8 cellular contexts compared by ENCODE assay signal in genomic region chr11:108853864-108854263, GRCh38.
DNase-seq lines count a peak whose midpoint lies in the region; ATAC-seq and TF ChIP-seq lines count a peak whose summit lies in the region.

No MANE protein-coding gene starts in this region.

- peaks cover 15% of the 10 kb centered on the region; the same call in 2 of the 3 replicates for H3K4me1 Mint-ChIP-seq in GM23338
- peaks cover 19% of the 10 kb centered on the region for H3K4me1 Mint-ChIP-seq in type B pancreatic cell (ENCODE audit: unreplicated experiment)

- H3K36me3 Mint-ChIP-seq in GM23338 (ENCODE audit: low read depth) = no peaks in the 10 kb centered on the region
- peaks cover 3% of the 10 kb centered on the region for H3K36me3 Mint-ChIP-seq in type B pancreatic cell

- no peak overlapping the region for H3K4me2 ChIP-seq in GM23338

- no peak for TF ChIP-seq POLR2A in Peyer's patch (IDR thresholded peaks at IDR 0.05)
- TF ChIP-seq POLR2A in stomach (IDR thresholded peaks at IDR 0.05) = no peak

- no peaks in the 10 kb centered on the region for H4K20me1 ChIP-seq in GM23338 (replicated peaks; ENCODE audit: insufficient read depth)

- H3K79me2 ChIP-seq in GM23338 (replicated peaks; ENCODE audit: insufficient read depth) = no peaks in the 10 kb centered on the region; the same call in none of the 2 replicates

- TF ChIP-seq CTCF in GM23338 (conservative IDR thresholded peaks at IDR 0.05; ENCODE audit: low read depth in 2 of 2) = no peak
- no peak for TF ChIP-seq CTCF in Peyer's patch (IDR thresholded peaks at IDR 0.05)
- TF ChIP-seq CTCF in stomach (IDR thresholded peaks at IDR 0.05) = no peak
- TF ChIP-seq CTCF in type B pancreatic cell (conservative IDR thresholded peaks at IDR 0.05) = no peak

- no peak overlapping the region for H3K27ac Mint-ChIP-seq in GM23338
- H3K27ac Mint-ChIP-seq in type B pancreatic cell = no peak overlapping the region

- H3K27me3 Mint-ChIP-seq in GM23338 (ENCODE audit: insufficient read depth, low read depth, poor library complexity) (no peaks in the 10 kb centered on the region), type B pancreatic cell (no peaks in the 10 kb centered on the region)

- peak; percentile 63 for ATAC-seq in GM18502 (IDR thresholded peaks at IDR 0.05; ENCODE audit: poor library complexity, unreplicated experiment)
- peak; percentile 80 for ATAC-seq in GM23338

- no peak overlapping the region for H2AFZ ChIP-seq in GM23338

- intact Hi-C loops in stomach (cut with DNase I; ENCODE audit: low total_unique reads) = no loop called here

- no peak overlapping the region for H3K4me3 Mint-ChIP-seq in GM23338
- H3K4me3 Mint-ChIP-seq in type B pancreatic cell = no peak overlapping the region

- H3K9me2 ChIP-seq in GM23338 (ENCODE audit: insufficient read depth) = no peaks in the 10 kb centered on the region

- H3K4me1 ChIP-seq in GM23338 (ENCODE audit: insufficient read depth) = peaks cover 6% of the 10 kb centered on the region
- peaks cover 0 to 6% (median 4%) of the 10 kb centered on the region in 4 donors for H3K4me1 ChIP-seq in Peyer's patch
- H3K4me1 ChIP-seq in stomach = peaks cover 0 to 29% (median 9%) of the 10 kb centered on the region in 4 donors

- DNase-seq in GM23338 (ENCODE audit: low spot score) (peak; percentile 32), Peyer's patch (no peak), germinal center (ENCODE audit: low spot score) (peak; percentile 4), stomach (no peak), type B pancreatic cell (ENCODE audit: extremely low spot score, unreplicated experiment) (no peak), NCI-H2196 (lab: John Stamatoyannopoulos, UW; ENCODE audit: unreplicated experiment) (no peak), COLO829 (ENCODE audit: low spot score) (no peak)

- H3K9me3 Mint-ChIP-seq in GM23338 (no peaks in the 10 kb centered on the region), type B pancreatic cell (no peaks in the 10 kb centered on the region)

- 39 to 57% (median 50%) methylated on average over 1 of the region's 1 CpG for WGBS in stomach, 5 donors

- no peaks in the 10 kb centered on the region for H3F3A ChIP-seq in GM23338 (replicated peaks; ENCODE audit: low read depth)

- H3K36me3 ChIP-seq in GM23338 (ENCODE audit: insufficient read depth) (no peaks in the 10 kb centered on the region), Peyer's patch (no peaks in the 10 kb centered on the region), stomach (no peaks in the 10 kb centered on the region)

- H3K27ac ChIP-seq in GM23338 (ENCODE audit: low read depth) (no peak overlapping the region), Peyer's patch (peak overlapping the region; percentile 10 to 57 (median 47)), stomach (peak overlapping the region in 3 of 5 donors; percentile 11 to 49 (median 36))

- no peaks in the 10 kb centered on the region for H3K9me3 ChIP-seq in Peyer's patch
- H3K9me3 ChIP-seq in stomach = no peaks in the 10 kb centered on the region

- no peak for TF ChIP-seq EP300 in stomach (IDR thresholded peaks at IDR 0.05)

- no peak overlapping the region for H3K4me3 ChIP-seq in GM23338
- H3K4me3 ChIP-seq in Peyer's patch = no peak overlapping the region
- H3K4me3 ChIP-seq in stomach = no peak overlapping the region

- H3K27me3 ChIP-seq in GM23338 (ENCODE audit: insufficient read depth) = no peaks in the 10 kb centered on the region
- H3K27me3 ChIP-seq in Peyer's patch = no peaks in the 10 kb centered on the region
- H3K27me3 ChIP-seq in stomach = no peaks in the 10 kb centered on the region

TF ChIP-seq in GM23338, 12 proteins besides CTCF, POLR2A, EP300 and RAD21 (continues in another document):
- no peak for TF ChIP-seq JUNB (IDR thresholded peaks at IDR 0.05; ENCODE audit: unreplicated experiment)
- no peak for TF ChIP-seq NANOG (IDR thresholded peaks at IDR 0.05; ENCODE audit: borderline replicate concordance)
- TF ChIP-seq EZH2phosphoT487 (IDR thresholded peaks at IDR 0.05; ENCODE audit: unreplicated experiment) = no peak
- no peak for TF ChIP-seq ZNF114 (CRISPR knock-in tag; IDR thresholded peaks at IDR 0.05)
- no peak for TF ChIP-seq POLR2AphosphoS5 (IDR thresholded peaks at IDR 0.05; ENCODE audit: low read depth)
- TF ChIP-seq ZNF331 (CRISPR knock-in tag; IDR thresholded peaks at IDR 0.05; ENCODE audit: low read depth) = no peak
- TF ChIP-seq ETS1 (IDR thresholded peaks at IDR 0.05) = no peak
- no peak for TF ChIP-seq EZH2 (IDR thresholded peaks at IDR 0.05; ENCODE audit: low read depth, unreplicated experiment)
- TF ChIP-seq STAT1 (IDR thresholded peaks at IDR 0.05; ENCODE audit: unreplicated experiment) = no peak
- no peak for TF ChIP-seq REST (IDR thresholded peaks at IDR 0.05; ENCODE audit: unreplicated experiment)
- no peak for TF ChIP-seq CREB1 (CRISPR knock-in tag; IDR thresholded peaks at IDR 0.05; ENCODE audit: low read depth)

Comparison
In these comparisons a context has a peak if more than half of its experiments do, and no peak if none do; other contexts are left out.
1. DNase-seq: peak in GM23338 (single experiment) and germinal center (single experiment); none in Peyer's patch (0 of 3), stomach (single experiment), type B pancreatic cell (single experiment), NCI-H2196 (single experiment) and COLO829 (single experiment).